ENCODE assay signal across 23 cellular contexts in the genomic region with DNA sequence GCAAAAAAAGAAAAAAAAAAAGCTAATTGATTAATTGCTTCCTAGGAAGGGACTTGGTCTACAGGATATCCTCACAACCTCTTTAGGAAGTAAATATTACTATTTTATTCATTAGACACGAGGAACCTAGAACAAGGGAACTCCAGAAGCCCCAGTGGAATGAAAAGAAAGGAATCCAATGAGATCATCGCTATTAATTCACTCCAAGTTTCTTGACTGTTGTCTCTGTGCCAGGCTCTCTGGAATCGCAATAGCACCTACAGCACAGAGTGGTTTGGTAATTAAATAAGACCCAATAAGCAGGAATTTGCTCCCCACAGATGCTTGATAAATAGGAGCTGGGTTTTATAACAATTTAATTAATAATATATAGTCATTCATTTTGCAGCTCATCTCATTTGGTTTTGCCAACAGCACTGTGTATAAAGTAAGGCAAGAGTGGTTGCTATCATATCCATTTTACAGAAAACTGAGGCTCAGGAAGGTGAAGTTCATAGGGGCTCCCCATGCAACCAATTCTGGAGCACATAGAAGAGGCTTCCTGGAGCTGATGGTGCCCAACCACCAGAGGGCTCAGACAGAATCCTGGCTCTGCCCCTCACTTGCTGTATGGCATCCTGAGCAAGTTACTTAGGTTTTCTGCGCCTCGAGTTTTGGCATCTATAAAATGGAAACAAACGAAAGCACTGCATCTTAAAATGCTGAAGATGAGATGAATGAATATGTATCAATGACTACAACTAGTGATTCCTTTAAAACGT.
DNase-seq lines count a peak whose midpoint lies in the region; ATAC-seq and TF ChIP-seq lines count a peak whose summit lies in the region.
"Had no signal": no experiment of that assay in that cellular context is flagged by ENCODE, and none has a peak within 500 bp of the region (broad histone marks: within the 10 kb centered on the region; RNA-seq: fewer than 3 reads in every experiment).

No MANE protein-coding gene starts in this region.

- no peak overlapping the region for H3K4me3 ChIP-seq in Jurkat, Clone E6-1 (ENCODE audit: low read length)
- H3K4me3 ChIP-seq in endodermal cell (ENCODE audit: low read length) (no peak overlapping the region), gastrocnemius medialis (no peak overlapping the region)
- H3K4me3 ChIP-seq: lung, PC-9, sigmoid colon, SJSA1, transverse colon had no signal

- H3K9me3 Mint-ChIP-seq in endodermal cell, result no peaks in the 10 kb centered on the region
- H3K9me3 Mint-ChIP-seq: activated naive CD4-positive, alpha-beta T cell treated with anti-CD3 and anti-CD28 coated beads, Interleukin-2, amount 10 ng/mL, durations not matched to agents 7 days and 5 days had no signal

- H3K27me3 Mint-ChIP-seq in endodermal cell (ENCODE audit: insufficient read depth), result peaks cover 1% of the 10 kb centered on the region
- H3K27me3 Mint-ChIP-seq: activated naive CD4-positive, alpha-beta T cell treated with anti-CD3 and anti-CD28 coated beads, Interleukin-2, amount 10 ng/mL, durations not matched to agents 7 days and 5 days had no signal

- peak; percentile 37 to 54 for ATAC-seq in gastrocnemius medialis

- H3K4me3 Mint-ChIP-seq in endodermal cell, result no peak overlapping the region
- H3K4me3 Mint-ChIP-seq: activated naive CD4-positive, alpha-beta T cell treated with anti-CD3 and anti-CD28 coated beads, Interleukin-2, amount 10 ng/mL, durations not matched to agents 7 days and 5 days; CD4-positive, alpha-beta memory T cell had no signal

- H3K27ac ChIP-seq in endodermal cell (ENCODE audit: low read depth, low read length), result no peak overlapping the region
- peak overlapping the region in 3 of 4 donors; percentile 37 to 64 (median 64) for H3K27ac ChIP-seq in gastrocnemius medialis
- H3K27ac ChIP-seq: KMS-11, PC-9, sigmoid colon, SJSA1, transverse colon had no signal

- H3K27me3 ChIP-seq in endodermal cell (ENCODE audit: control insufficient read depth, insufficient read depth, low read length, poor library complexity, severe bottlenecking) (no peaks in the 10 kb centered on the region), gastrocnemius medialis (no peaks in the 10 kb centered on the region)
- H3K27me3 ChIP-seq: sigmoid colon, SJSA1 had no signal

- no peaks in the 10 kb centered on the region for H3K4me1 ChIP-seq in endodermal cell (ENCODE audit: control insufficient read depth, insufficient read depth, low read length)
- H3K4me1 ChIP-seq in gastrocnemius medialis, result peaks cover 5 to 11% of the 10 kb centered on the region in 2 donors
- H3K4me1 ChIP-seq: sigmoid colon, SJSA1 had no signal

- H3K9ac ChIP-seq in endodermal cell (ENCODE audit: extremely low read depth, low read length, poor library complexity, severe bottlenecking), result no peak overlapping the region
- H3K9ac ChIP-seq: KMS-11 had no signal

- intact Hi-C loops in gastrocnemius medialis (cut with DNase I; ENCODE audit: low total_unique reads), result no loop called here

- H3K36me3 Mint-ChIP-seq in endodermal cell (ENCODE audit: low read depth), result no peaks in the 10 kb centered on the region
- H3K36me3 Mint-ChIP-seq: activated naive CD4-positive, alpha-beta T cell treated with anti-CD3 and anti-CD28 coated beads, Interleukin-2, amount 10 ng/mL, durations not matched to agents 7 days and 5 days; CD4-positive, alpha-beta memory T cell had no signal

- DNase-seq in NCI-H82 (lab: John Stamatoyannopoulos, UW) (peak; percentile 12), NCI-H82 treated with DMSO at 0.1 percent for 48 hours (lab: John Stamatoyannopoulos, UW; ENCODE audit: unreplicated experiment) (no peak), endodermal cell (peak; percentile 69), gastrocnemius medialis (no peak), occipital lobe (lab: John Stamatoyannopoulos, UW) (no peak), COR-L47 (lab: John Stamatoyannopoulos, UW) (no peak), iPS-NIHi7 (ENCODE audit: extremely low spot score) (no peak)
- DNase-seq in Jurkat, Clone E6-1 (ENCODE audit: low read depth, low spot score), result peak; percentile 6
- DNase-seq: activated CD8-positive, alpha-beta memory T cell treated with anti-CD3 and anti-CD28 coated beads for 24 hours; activated naive CD4-positive, alpha-beta T cell treated with anti-CD3 and anti-CD28 coated beads, Interleukin-2, amount 10 ng/mL, durations not matched to agents 7 days and 5 days; activated T-cell treated with anti-CD3 and anti-CD28 coated beads, Interleukin-2, amount 50 U/mL, for 48 hours; anterior cingulate cortex; CD4-positive, alpha-beta memory T cell; DMS79 treated with DMSO at 0.1 percent for 48 hours; effector memory CD4-positive, alpha-beta T cell; head of caudate nucleus; PC-9; sigmoid colon; stimulated activated naive CD4-positive, alpha-beta T cell; transverse colon had no signal

- H3K36me3 ChIP-seq in endodermal cell (ENCODE audit: control insufficient read depth, insufficient read depth, low read length), result no peaks in the 10 kb centered on the region
- H3K36me3 ChIP-seq in gastrocnemius medialis, result no peaks in the 10 kb centered on the region
- H3K36me3 ChIP-seq: sigmoid colon, SJSA1, transverse colon had no signal

- no peaks in the 10 kb centered on the region for H3K4me1 Mint-ChIP-seq in endodermal cell
- H3K4me1 Mint-ChIP-seq: activated naive CD4-positive, alpha-beta T cell treated with anti-CD3 and anti-CD28 coated beads, Interleukin-2, amount 10 ng/mL, durations not matched to agents 7 days and 5 days; CD4-positive, alpha-beta memory T cell had no signal

- TF ChIP-seq POLR2A in gastrocnemius medialis (IDR thresholded peaks at IDR 0.05), result no peak

- no peak overlapping the region for H3K27ac Mint-ChIP-seq in endodermal cell
- H3K27ac Mint-ChIP-seq: activated naive CD4-positive, alpha-beta T cell treated with anti-CD3 and anti-CD28 coated beads, Interleukin-2, amount 10 ng/mL, durations not matched to agents 7 days and 5 days; CD4-positive, alpha-beta memory T cell had no signal

- in situ Hi-C loops in gastrocnemius medialis (cut with MboI; ENCODE audit: low sequenced_read_pairs in 4 of 4), result no loop called here

- peak; percentile 72 for TF ChIP-seq CTCF in endodermal cell (conservative IDR thresholded peaks at IDR 0.05)
- TF ChIP-seq CTCF in gastrocnemius medialis (IDR thresholded peaks at IDR 0.05 in 4 of 5, conservative IDR thresholded peaks at IDR 0.05 in 1 of 5), result no peak

- H3K9me3 ChIP-seq in endodermal cell (ENCODE audit: control insufficient read depth, low read length) (no peaks in the 10 kb centered on the region), gastrocnemius medialis (no peaks in the 10 kb centered on the region)
- H3K9me3 ChIP-seq: sigmoid colon, SJSA1, transverse colon had no signal

- WGBS in endodermal cell (ENCODE audit: insufficient coverage in 1 of 2, insufficient read length in 1 of 2), 2 experiments, result 89 to 100% methylated on average over 4 to 7 of the region's 7 CpGs

Comparison
In these comparisons a context has a peak if more than half of its experiments do, and no peak if none do; other contexts are left out.
1. DNase-seq: peak in NCI-H82 (single experiment), Jurkat, Clone E6-1 (single experiment) and endodermal cell (single experiment); none in NCI-H82 treated with DMSO at 0.1 percent for 48 hours (single experiment), gastrocnemius medialis (0 of 2), occipital lobe (single experiment), COR-L47 (single experiment) and iPS-NIHi7 (single experiment).